13 cellular contexts compared by ENCODE assay signal in the genomic region with DNA sequence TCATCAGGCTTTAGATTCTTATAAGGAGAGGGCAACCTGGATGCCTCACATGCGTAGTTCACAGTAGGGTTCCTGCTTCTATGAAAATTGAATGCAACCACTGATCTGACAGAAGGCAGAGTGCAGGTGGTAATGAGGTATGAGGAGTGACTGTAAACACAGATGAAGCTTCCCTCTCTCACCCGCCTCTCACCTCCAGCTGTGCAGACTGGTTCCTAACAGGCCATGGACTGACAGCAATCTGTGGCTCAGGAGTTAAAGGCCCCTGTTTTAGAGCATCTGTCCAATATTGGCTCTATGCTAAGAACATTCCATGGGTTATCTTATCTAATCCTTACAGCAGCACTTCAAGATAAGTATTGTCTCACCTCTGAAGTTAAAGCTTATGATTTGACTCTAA.
DNase-seq lines count a peak whose midpoint lies in the region; ATAC-seq lines count a peak whose summit lies in the region.
"Had no signal": no experiment of that assay in that cellular context is flagged by ENCODE, and none has a peak within 500 bp of the region (broad histone marks: within the 10 kb centered on the region; RNA-seq: fewer than 3 reads in every experiment).

No MANE protein-coding gene starts in this region.

- DNase-seq in NCI-H510A treated with DMSO at 0.1 percent for 48 hours (lab: John Stamatoyannopoulos, UW) (peak; percentile 54), NCI-H510A (lab: John Stamatoyannopoulos, UW) (no peak), NCI-H146 (lab: John Stamatoyannopoulos, UW) (peak; percentile 45), NCI-H748 treated with DMSO at 0.1 percent for 48 hours (lab: John Stamatoyannopoulos, UW) (peak; percentile 36), LoVo (ENCODE audit: low spot score) (no peak)
- DNase-seq in activated naive CD4-positive, alpha-beta T cell treated with anti-CD3 and anti-CD28 coated beads, Interleukin-2, amount 50 U/mL, for 16 hours: no peak
- DNase-seq: DMS79 treated with DMSO at 0.1 percent for 48 hours, IMR-90, Karpas-422, NCI-H1105, NCI-H2029 treated with DMSO at 0.1 percent for 48 hours, PC-3 had no signal

- no peak for ATAC-seq in GM18517 (IDR thresholded peaks at IDR 0.05; ENCODE audit: unreplicated experiment)
- ATAC-seq: PC-3 had no signal

Comparison
In these comparisons a context has a peak if more than half of its experiments do, and no peak if none do; other contexts are left out.
1. DNase-seq: peak in NCI-H510A treated with DMSO at 0.1 percent for 48 hours (single experiment), NCI-H146 (single experiment) and NCI-H748 treated with DMSO at 0.1 percent for 48 hours (single experiment); none in NCI-H510A (single experiment), LoVo (single experiment) and activated naive CD4-positive, alpha-beta T cell treated with anti-CD3 and anti-CD28 coated beads, Interleukin-2, amount 50 U/mL, for 16 hours (single experiment).